1 cellular context compared by ENCODE assay signal in genomic region chr1:8004803-8005573, GRCh38.
TF ChIP-seq lines count a peak whose summit lies in the region.

No MANE protein-coding gene starts in this region.

TF ChIP-seq in HEK293, 187 proteins besides CTCF, POLR2A, EP300 and RAD21 (continued from another document and continues in another):
- TF ChIP-seq ZNF529 (tag by site-specific recombination; IDR thresholded peaks at IDR 0.05; ENCODE audit: insufficient replicate concordance) (no peak), KLF8 (tag by site-specific recombination; IDR thresholded peaks at IDR 0.05) (peak; percentile 37; the same call in 1 of the 2 replicates), REPIN1 (tag by site-specific recombination; IDR thresholded peaks at IDR 0.05; ENCODE audit: low read depth) (no peak), KLF1 (tag by site-specific recombination; IDR thresholded peaks at IDR 0.05) (no peak), BCL6B (tag by site-specific recombination; IDR thresholded peaks at IDR 0.05) (no peak), MEIS1 (CRISPR knock-in tag; IDR thresholded peaks at IDR 0.05; ENCODE audit: borderline replicate concordance) (no peak), ZNF354C (tag by site-specific recombination; IDR thresholded peaks at IDR 0.05; ENCODE audit: borderline replicate concordance, low read depth) (no peak), ZNF670 (tag by site-specific recombination; IDR thresholded peaks at IDR 0.05; ENCODE audit: low read depth) (no peak), ZBTB26 (tag by site-specific recombination; optimal IDR thresholded peaks at IDR 0.05) (no peak), ZNF121 (tag by site-specific recombination; IDR thresholded peaks at IDR 0.05) (no peak), ZNF335 (tag by site-specific recombination; conservative IDR thresholded peaks at IDR 0.05) (0 out of 2 replicates have a peak, but pooled peaks have one; percentile 22), ZNF19 (tag by site-specific recombination; IDR thresholded peaks at IDR 0.05; ENCODE audit: low read depth) (no peak), ZNF776 (tag by site-specific recombination; IDR thresholded peaks at IDR 0.05; ENCODE audit: borderline replicate concordance) (no peak), ZNF610 (tag by site-specific recombination; IDR thresholded peaks at IDR 0.05; ENCODE audit: borderline replicate concordance) (no peak), EGR2 (tag by site-specific recombination; IDR thresholded peaks at IDR 0.05; ENCODE audit: low read depth) (no peak), MZF1 (tag by site-specific recombination; IDR thresholded peaks at IDR 0.05; ENCODE audit: borderline replicate concordance) (no peak), PRDM2 (tag by site-specific recombination; IDR thresholded peaks at IDR 0.05; ENCODE audit: borderline replicate concordance) (no peak), ZNF280D (tag by site-specific recombination; IDR thresholded peaks at IDR 0.05) (0 out of 2 replicates have a peak, but pooled peaks have one; percentile 15), SCRT1 (tag by site-specific recombination; IDR thresholded peaks at IDR 0.05; ENCODE audit: borderline replicate concordance) (no peak), ZNF501 (tag by site-specific recombination; IDR thresholded peaks at IDR 0.05) (no peak), ZNF366 (tag by site-specific recombination; conservative IDR thresholded peaks at IDR 0.05) (peak; percentile 76), PRDM10 (tag by site-specific recombination; IDR thresholded peaks at IDR 0.05) (0 out of 2 replicates have a peak, but pooled peaks have one; percentile 46), ZNF2 (tag by site-specific recombination; IDR thresholded peaks at IDR 0.05) (peak; percentile 39; the same call in 1 of the 2 replicates), ZNF768 (tag by site-specific recombination; IDR thresholded peaks at IDR 0.05) (no peak), ZNF624 (tag by site-specific recombination; IDR thresholded peaks at IDR 0.05) (no peak), AEBP2 (tag by site-specific recombination; IDR thresholded peaks at IDR 0.05; ENCODE audit: borderline replicate concordance) (no peak), ZNF639 (tag by site-specific recombination; IDR thresholded peaks at IDR 0.05) (0 out of 2 replicates have a peak, but pooled peaks have one; percentile 22), ZNF626 (tag by site-specific recombination; IDR thresholded peaks at IDR 0.05) (no peak), ZNF48 (tag by site-specific recombination; IDR thresholded peaks at IDR 0.05) (no peak), ZBTB20 (tag by site-specific recombination; IDR thresholded peaks at IDR 0.05) (peak; percentile 89), GLI2 (tag by site-specific recombination; IDR thresholded peaks at IDR 0.05; ENCODE audit: borderline replicate concordance, low read depth) (no peak), ZNF521 (tag by site-specific recombination; IDR thresholded peaks at IDR 0.05) (no peak), ZNF292 (tag by site-specific recombination; IDR thresholded peaks at IDR 0.05; ENCODE audit: borderline replicate concordance, low read depth) (no peak), ZNF404 (tag by site-specific recombination; IDR thresholded peaks at IDR 0.05) (no peak), FEZF1 (tag by site-specific recombination; IDR thresholded peaks at IDR 0.05) (0 out of 2 replicates have a peak, but pooled peaks have one; percentile 26), ZNF423 (tag by site-specific recombination; IDR thresholded peaks at IDR 0.05) (no peak), YY2 (tag by site-specific recombination; IDR thresholded peaks at IDR 0.05) (no peak), ZNF560 (tag by site-specific recombination; IDR thresholded peaks at IDR 0.05; ENCODE audit: borderline replicate concordance) (no peak), ZNF571 (tag by site-specific recombination; IDR thresholded peaks at IDR 0.05) (no peak), ZBTB17 (tag by site-specific recombination; IDR thresholded peaks at IDR 0.05) (peak; percentile 67), ZSCAN5A (tag by site-specific recombination; IDR thresholded peaks at IDR 0.05) (no peak), ZNF792 (tag by site-specific recombination; IDR thresholded peaks at IDR 0.05) (no peak)
